9 cellular contexts compared by ENCODE assay signal in genomic region chr2:241595600-241596140, GRCh38. TPM values are rescaled to one million over a fixed set of nuclear protein-coding genes. Genes with fewer than 3 reads are reported as not detected.
A peak's percentile ranks its signal among the peaks of the same experiment; 100 is the strongest.
DNase-seq lines count a peak whose midpoint lies in the region; ATAC-seq and TF ChIP-seq lines count a peak whose summit lies in the region.
"Had no signal": no experiment of that assay in that cellular context is flagged by ENCODE, and none has a peak within 500 bp of the region (broad histone marks: within the 10 kb centered on the region; RNA-seq: fewer than 3 reads in every experiment).

No MANE protein-coding gene starts in this region.

- no peak overlapping the region for H3K4me3 Mint-ChIP-seq in activated T-cell treated with anti-CD3 and anti-CD28 coated beads, Interleukin-2, amount 50 U/mL, for 4 hours
- H3K4me3 Mint-ChIP-seq: activated CD4-positive, alpha-beta memory T cell treated with anti-CD3 and anti-CD28 coated beads for 36 hours had no signal

- peaks cover 20% of the 10 kb centered on the region for H3K36me3 Mint-ChIP-seq in activated T-cell treated with anti-CD3 and anti-CD28 coated beads, Interleukin-2, amount 50 U/mL, for 4 hours (ENCODE audit: insufficient read depth)

- no peaks in the 10 kb centered on the region for H3K27me3 Mint-ChIP-seq in activated T-cell treated with anti-CD3 and anti-CD28 coated beads, Interleukin-2, amount 50 U/mL, for 4 hours (ENCODE audit: low read depth)
- H3K27me3 Mint-ChIP-seq: activated CD4-positive, alpha-beta memory T cell treated with anti-CD3 and anti-CD28 coated beads for 36 hours had no signal

- no peaks in the 10 kb centered on the region for H3K4me1 Mint-ChIP-seq in activated T-cell treated with anti-CD3 and anti-CD28 coated beads, Interleukin-2, amount 50 U/mL, for 4 hours (ENCODE audit: low read depth)

- no peak for DNase-seq in AG09319 (ENCODE audit: extremely low read depth, low read depth)
- no peak for DNase-seq in HL-60 (ENCODE audit: low read depth in 1 of 2, low spot score in 1 of 2)
- no peak for DNase-seq in fibroblast of pulmonary artery (ENCODE audit: low read depth)
- DNase-seq in activated T-cell treated with anti-CD3 and anti-CD28 coated beads, Interleukin-2, amount 50 U/mL, for 4 hours: no peak
- no peak for DNase-seq in amniotic stem cell (lab: John Stamatoyannopoulos, UW)
- DNase-seq: activated CD4-positive, alpha-beta memory T cell treated with anti-CD3 and anti-CD28 coated beads for 36 hours; central memory CD4-positive, alpha-beta T cell; NCI-H774 had no signal

- no peak overlapping the region for H3K27ac ChIP-seq in HL-60 (replicated peaks)

- no peaks in the 10 kb centered on the region for H3K9me3 Mint-ChIP-seq in activated T-cell treated with anti-CD3 and anti-CD28 coated beads, Interleukin-2, amount 50 U/mL, for 4 hours
- H3K9me3 Mint-ChIP-seq: activated CD4-positive, alpha-beta memory T cell treated with anti-CD3 and anti-CD28 coated beads for 36 hours had no signal

- no peak for ATAC-seq in activated T-cell treated with anti-CD3 and anti-CD28 coated beads, Interleukin-2, amount 50 U/mL, for 4 hours
- ATAC-seq in GM18907 (IDR thresholded peaks at IDR 0.05; ENCODE audit: unreplicated experiment): no peak

- H3K4me3 ChIP-seq in HL-60 (replicated peaks; ENCODE audit: insufficient read depth, low read length) (no peak overlapping the region), fibroblast of pulmonary artery (replicated peaks; ENCODE audit: low read depth, low read length) (no peak overlapping the region)

- TF ChIP-seq CTCF in AG09319 (IDR thresholded peaks at IDR 0.05; ENCODE audit: low read depth, low read length) (peak; percentile 27), HL-60 (IDR thresholded peaks at IDR 0.05; ENCODE audit: insufficient read depth, low read length) (peak; percentile 5), fibroblast of pulmonary artery (IDR thresholded peaks at IDR 0.05; ENCODE audit: low read length, missing control alignments) (peak; percentile 29)

- H3K27me3 ChIP-seq in HL-60 (ENCODE audit: insufficient read depth, poor library complexity, severe bottlenecking): no peaks in the 10 kb centered on the region

RNA-seq across cellular contexts. Expression of gene BOK, which starts 37.1 kb away (rescaled TPM):
- total RNA-seq in activated T-cell treated with anti-CD3 and anti-CD28 coated beads, Interleukin-2, amount 50 U/mL, for 4 hours: under 1 TPM; 0.15 to 0.19 (median 0.16) TPM

RNA-seq across cellular contexts. Expression of gene THAP4, which starts 41.3 kb away (rescaled TPM):
- 10 to 100 TPM; 58.6 to 61.8 (median 59.0) TPM for total RNA-seq in activated T-cell treated with anti-CD3 and anti-CD28 coated beads, Interleukin-2, amount 50 U/mL, for 4 hours

RNA-seq across cellular contexts. Expression of gene ATG4B, which starts 41.8 kb away (rescaled TPM):
- 10 to 100 TPM; 72.6 to 82.4 (median 75.3) TPM for total RNA-seq in activated T-cell treated with anti-CD3 and anti-CD28 coated beads, Interleukin-2, amount 50 U/mL, for 4 hours
